Comparison of ENCODE assay signal across 16 cellular contexts in genomic region chr18:73986711-73987110, GRCh38.
DNase-seq lines count a peak whose midpoint lies in the region; ATAC-seq, FAIRE-seq and TF ChIP-seq lines count a peak whose summit lies in the region.
"Had no signal": no experiment of that assay in that cellular context is flagged by ENCODE, and none has a peak within 500 bp of the region (broad histone marks: within the 10 kb centered on the region; RNA-seq: fewer than 3 reads in every experiment).

No MANE protein-coding gene starts in this region.

- H3K79me2 ChIP-seq in GM23248 (ENCODE audit: insufficient read depth): no peaks in the 10 kb centered on the region

- H2AFZ ChIP-seq in GM23248: no peak overlapping the region

- H3K4me1 ChIP-seq in GM23248 (ENCODE audit: insufficient read depth): peaks cover 14% of the 10 kb centered on the region; the same call in 1 of the 2 replicates

- TF ChIP-seq POLR2A in GM12891 (IDR thresholded peaks at IDR 0.05; ENCODE audit: low read depth, low read length): no peak

- FAIRE-seq in GM12891 (lab: Jason Lieb, UNC): no peak
- FAIRE-seq: H1, HepG2 had no signal

- in situ Hi-C loops in GM23248 (cut with MboI): no loop called here

- no peak overlapping the region for H3K9ac ChIP-seq in GM23248

- H3K36me3 ChIP-seq in GM23248 (ENCODE audit: low read depth): no peaks in the 10 kb centered on the region

- H4K20me1 ChIP-seq in GM23248 (ENCODE audit: insufficient read depth): no peaks in the 10 kb centered on the region

- no peak for ATAC-seq in GM19452 (IDR thresholded peaks at IDR 0.05; ENCODE audit: unreplicated experiment)
- ATAC-seq in GM21619 (IDR thresholded peaks at IDR 0.05; ENCODE audit: unreplicated experiment): no peak
- ATAC-seq: HepG2 had no signal

- H3K4me3 ChIP-seq in GM23248 (no peak overlapping the region), fibroblast of mammary gland (ENCODE audit: control insufficient read depth, low read depth, low read length) (no peak overlapping the region)

- no peak for TF ChIP-seq CTCF in fibroblast of mammary gland (conservative IDR thresholded peaks at IDR 0.05; ENCODE audit: control insufficient read depth, insufficient read depth, low read depth, low read length)

- H3F3A ChIP-seq in GM23248 (ENCODE audit: insufficient read depth): peaks cover 18% of the 10 kb centered on the region

- no peaks in the 10 kb centered on the region for H3K9me2 ChIP-seq in GM23248 (ENCODE audit: insufficient read depth)

- H3K27ac ChIP-seq in GM23248: no peak overlapping the region
- peak overlapping the region; percentile 54 for H3K27ac ChIP-seq in angular gyrus (ENCODE audit: low read depth, low read length)

- no peak overlapping the region for H3K4me2 ChIP-seq in GM23248 (ENCODE audit: unreplicated experiment)

- H3K9me3 ChIP-seq in GM23248 (ENCODE audit: low read depth): no peaks in the 10 kb centered on the region

- WGBS in GM23248 (ENCODE audit: low coverage in 1 of 2, low lambda C conversion rate in 2 of 2, missing lambda C conversion rate in 2 of 2), 2 experiments: 1 to 4% methylated on average over 3 of the region's 3 CpGs

- H3K27me3 ChIP-seq in GM23248 (replicated peaks; ENCODE audit: insufficient read depth): no peaks in the 10 kb centered on the region

- DNase-seq in GM23248 (peak; percentile 45), fibroblast of mammary gland (ENCODE audit: low read depth) (peak; percentile 62), renal cortical epithelial cell (ENCODE audit: low read depth) (peak; percentile 80), GM12891 (ENCODE audit: insufficient read length, low spot score) (no peak)
- DNase-seq: CD4-positive, CD25-positive, alpha-beta regulatory T cell; DMS53; KG1; NCI-H1048; NCI-H1436 treated with DMSO at 0.1 percent for 48 hours; NCI-H2029 treated with DMSO at 0.1 percent for 48 hours; NCI-H82 had no signal

TF ChIP-seq in GM12891, 5 proteins besides CTCF, POLR2A, EP300 and RAD21:
- no peak for TF ChIP-seq PAX5 (IDR thresholded peaks at IDR 0.05; ENCODE audit: insufficient read depth, low read length, severe bottlenecking)
- TF ChIP-seq POLR2AphosphoS5 (IDR thresholded peaks at IDR 0.05; ENCODE audit: low read depth, low read length): no peak
- no peak for TF ChIP-seq SPI1 (IDR thresholded peaks at IDR 0.05; ENCODE audit: low read depth, low read length)
- TF ChIP-seq TAF1 (IDR thresholded peaks at IDR 0.05; ENCODE audit: low read depth, low read length): no peak
